Comparison of ENCODE assay signal across 19 cellular contexts in genomic region chr11:92083123-92083522, GRCh38.
DNase-seq lines count a peak whose midpoint lies in the region; ATAC-seq, FAIRE-seq and TF ChIP-seq lines count a peak whose summit lies in the region.
"Had no signal": no experiment of that assay in that cellular context is flagged by ENCODE, and none has a peak within 500 bp of the region (broad histone marks: within the 10 kb centered on the region; RNA-seq: fewer than 3 reads in every experiment).

No MANE protein-coding gene starts in this region.

- H3K4me1 ChIP-seq in GM12878 (ENCODE audit: control insufficient read depth, insufficient read depth, low read length): no peaks in the 10 kb centered on the region

- no peak overlapping the region for H3K27ac ChIP-seq in GM12878 (ENCODE audit: control insufficient read depth, insufficient read depth)
- H3K27ac ChIP-seq: GM23248, SK-N-MC had no signal

- no peak for TF ChIP-seq RAD21 in GM12878 (IDR thresholded peaks at IDR 0.05; ENCODE audit: insufficient read depth, low read depth, low read length)

- H4K20me1 ChIP-seq in GM12878 (ENCODE audit: control insufficient read depth, insufficient read depth): no peaks in the 10 kb centered on the region

- intact Hi-C loops in GM12878 (cut with micrococcal nuclease; ENCODE audit: unreplicated experiment): no loop called here

- no TSS peak for BruUV-seq in GM12878 (replicated peaks; lab: Mats Ljungman, UMichigan)

- no peaks in the 10 kb centered on the region for H3K36me3 ChIP-seq in GM12878 (ENCODE audit: control insufficient read depth in 2 of 2, insufficient read depth in 2 of 2, low read length in 1 of 2)

- in situ Hi-C loops in GM12878 (cut with MboI): no loop called here

- no peak overlapping the region for H2AFZ ChIP-seq in GM12878 (ENCODE audit: control insufficient read depth, low read depth, low read length)
- H2AFZ ChIP-seq: GM23248 had no signal

- POLR2A ChIA-PET in GM12878 (lab: Charles Lee): no interaction called here

- RAD21 ChIA-PET in GM12878 (lab: Charles Lee; ENCODE audit: unreplicated experiment): no interaction called here

- CTCF ChIA-PET in GM12878 (lab: Yijun Ruan, JAX): no interaction called here

- H3K9me3 ChIP-seq in GM12878 (replicated peaks; ENCODE audit: control insufficient read depth, insufficient read depth, low read length): no peaks in the 10 kb centered on the region

- H3K4me3 ChIP-seq in GM12878: no peak overlapping the region
- H3K4me3 ChIP-seq: GM23248, SK-N-MC had no signal

- peak; percentile 32; the same call in 2 of the 3 replicates for ATAC-seq in GM12878

- TF ChIP-seq EP300 in GM12878 (IDR thresholded peaks at IDR 0.05; ENCODE audit: borderline replicate concordance in 1 of 2, control insufficient read depth in 1 of 2, low read depth in 2 of 2, low read length in 2 of 2): no peak

- WGBS in GM12878 (ENCODE audit: insufficient coverage, insufficient replicate concordance, low lambda C conversion rate, missing lambda C conversion rate): 18% methylated on average over 3 of the region's 3 CpGs

- SMC1A ChIA-PET in GM12878 (lab: Charles Lee; ENCODE audit: uncharacterized antibody, unreplicated experiment): no interaction called here

- no peaks in the 10 kb centered on the region for H3K27me3 ChIP-seq in GM12878 (replicated peaks in 1 of 2; ENCODE audit: control insufficient read depth in 2 of 2, insufficient read depth in 2 of 2, low read length in 1 of 2)

- FAIRE-seq in GM12878 (lab: Jason Lieb, UNC): no peak
- peak; percentile 5 for FAIRE-seq in urothelium cell line (lab: Jason Lieb, UNC)
- FAIRE-seq: GM18507, RCC 7860 had no signal

- no peak for TF ChIP-seq CTCF in GM12878 (IDR thresholded peaks at IDR 0.05 in 2 of 3, conservative IDR thresholded peaks at IDR 0.05 in 1 of 3; ENCODE audit: control insufficient read depth in 2 of 3, extremely low read depth in 1 of 3, insufficient read depth in 1 of 3, low read depth in 3 of 3, low read length in 3 of 3)

- H3K79me2 ChIP-seq in GM12878 (ENCODE audit: control insufficient read depth, insufficient read depth, low read length): no peaks in the 10 kb centered on the region

- no peak overlapping the region for H3K4me2 ChIP-seq in GM12878 (ENCODE audit: control insufficient read depth, insufficient read depth)

- H3K9ac ChIP-seq in GM12878 (ENCODE audit: control insufficient read depth, insufficient read depth, low read length): no peak overlapping the region
- H3K9ac ChIP-seq: GM23248 had no signal

- no peak for TF ChIP-seq POLR2A in GM12878 (IDR thresholded peaks at IDR 0.05; ENCODE audit: low read depth, low read length)

- DNase-seq in HT1080 (ENCODE audit: low read depth) (peak; percentile 13), OCI-M1 (lab: John Stamatoyannopoulos, UW) (peak; percentile 84), GM12878 (ENCODE audit: low read depth, low spot score) (no peak), urothelium cell line (ENCODE audit: low spot score) (no peak), SKM-1 treated with dmso at 0.1 percent for 144 hours (lab: John Stamatoyannopoulos, UW; ENCODE audit: unreplicated experiment) (no peak), midbrain (lab: John Stamatoyannopoulos, UW) (no peak), DMS153 treated with DMSO at 0.1 percent for 48 hours (lab: John Stamatoyannopoulos, UW; ENCODE audit: unreplicated experiment) (no peak)
- DNase-seq: DMS153, GM23248, H9, NCI-H1092 treated with DMSO at 0.1 percent for 48 hours, NCI-H1436, NCI-H1930, NCI-H526 treated with DMSO at 0.1 percent for 48 hours, SIG-M5, SW 1271 had no signal

TF ChIP-seq in GM12878, 131 proteins besides CTCF, POLR2A, EP300 and RAD21:
- TF ChIP-seq MEF2B (IDR thresholded peaks at IDR 0.05; ENCODE audit: partially characterized antibody, poor library complexity, severe bottlenecking) (no peak), RAD51 (IDR thresholded peaks at IDR 0.05) (no peak), LARP7 (IDR thresholded peaks at IDR 0.05) (no peak), ZNF24 (IDR thresholded peaks at IDR 0.05) (no peak), TAF1 (IDR thresholded peaks at IDR 0.05; ENCODE audit: borderline replicate concordance, low read depth, low read length) (no peak), USF1 (IDR thresholded peaks at IDR 0.05; ENCODE audit: borderline replicate concordance, extremely low read length, insufficient read depth, low read depth, low read length) (no peak)
TF ChIP-seq in GM12878: peak in this region for 0.

Comparison
In these comparisons a context has a peak if more than half of its experiments do, and no peak if none do; other contexts are left out.
1. DNase-seq: peak in HT1080 (single experiment) and OCI-M1 (single experiment); none in GM12878 (single experiment), urothelium cell line (single experiment), SKM-1 treated with dmso at 0.1 percent for 144 hours (single experiment), midbrain (single experiment) and DMS153 treated with DMSO at 0.1 percent for 48 hours (single experiment).